ENCODE assay signal across 16 cellular contexts in genomic region chr4:128604204-128604603, GRCh38.
"Had no signal": no experiment of that assay in that cellular context is flagged by ENCODE, and none has a peak within 500 bp of the region (broad histone marks: within the 10 kb centered on the region; RNA-seq: fewer than 3 reads in every experiment).

No MANE protein-coding gene starts in this region.

- FAIRE-seq: colon had no signal

- H3K4me2 ChIP-seq: hepatocyte, smooth muscle cell had no signal

- H3K4me3 ChIP-seq: hepatocyte, ovary, smooth muscle cell, suprapubic skin, tibial artery, upper lobe of right lung, vagina had no signal

- H3K27me3 ChIP-seq: hepatocyte, ovary, suprapubic skin, tibial artery, upper lobe of right lung, vagina had no signal

- H3K36me3 ChIP-seq: ovary, suprapubic skin, tibial artery, upper lobe of right lung, vagina had no signal

- H3K9me3 ChIP-seq: ovary, suprapubic skin, tibial artery, upper lobe of right lung, vagina had no signal

- DNase-seq: effector memory CD8-positive, alpha-beta T cell; foreskin melanocyte; head of caudate nucleus; natural killer cell; nucleus accumbens; ovary; right cardiac atrium; stimulated activated CD4-positive, alpha-beta T cell treated with anti-CD3 and anti-CD28 coated beads, Interleukin-2, amount 100 ng/mL, for 48 hours; stimulated activated naive CD8-positive, alpha-beta T cell treated with anti-CD3 and anti-CD28 coated beads, Interleukin-15, Interleukin-2, amounts not matched to agents 100 U/mL and 50 U/mL, for 24 hours; tibial artery; upper lobe of right lung had no signal

- ATAC-seq: effector memory CD8-positive, alpha-beta T cell; natural killer cell; right cardiac atrium; stimulated activated naive CD8-positive, alpha-beta T cell treated with anti-CD3 and anti-CD28 coated beads, Interleukin-15, Interleukin-2, amounts not matched to agents 100 U/mL and 50 U/mL, for 24 hours; upper lobe of right lung had no signal

- H2AFZ ChIP-seq: hepatocyte had no signal

- H3K27ac ChIP-seq: hepatocyte, ovary, suprapubic skin, tibial artery, upper lobe of right lung, vagina had no signal

- H3K79me2 ChIP-seq: hepatocyte had no signal
